Comparison of ENCODE assay signal across 18 cellular contexts in genomic region chr2:179454443-179455218, GRCh38.
DNase-seq lines count a peak whose midpoint lies in the region; ATAC-seq and TF ChIP-seq lines count a peak whose summit lies in the region.
"Had no signal": no experiment of that assay in that cellular context is flagged by ENCODE, and none has a peak within 500 bp of the region (broad histone marks: within the 10 kb centered on the region; RNA-seq: fewer than 3 reads in every experiment).

No MANE protein-coding gene starts in this region.

- TF ChIP-seq RAD21 in SK-N-SH (IDR thresholded peaks at IDR 0.05; ENCODE audit: low read length), result no peak

- peaks cover 25% of the 10 kb centered on the region for H3F3A ChIP-seq in GM23248 (ENCODE audit: insufficient read depth)
- H3F3A ChIP-seq in SK-N-SH (replicated peaks; ENCODE audit: insufficient read depth), result peaks cover 31% of the 10 kb centered on the region

- peak in 1 of 2 experiments; percentile 56; a peak in 1 of 4 replicates for TF ChIP-seq EP300 in SK-N-SH (IDR thresholded peaks at IDR 0.05; ENCODE audit: borderline replicate concordance in 1 of 2, low read depth in 1 of 2, low read length in 1 of 2)

- H3K9ac ChIP-seq in GM23248 (no peak overlapping the region), SK-N-SH (no peak overlapping the region), fibroblast of lung (ENCODE audit: insufficient read depth, low read length) (no peak overlapping the region), endodermal cell (ENCODE audit: extremely low read depth, low read length, poor library complexity, severe bottlenecking) (no peak overlapping the region)

- no peaks in the 10 kb centered on the region for H4K20me1 ChIP-seq in GM23248 (ENCODE audit: insufficient read depth)
- no peaks in the 10 kb centered on the region for H4K20me1 ChIP-seq in SK-N-SH (ENCODE audit: insufficient read depth)
- H4K20me1 ChIP-seq in fibroblast of lung (ENCODE audit: control insufficient read depth, extremely low read depth, insufficient read depth, low read length), result no peaks in the 10 kb centered on the region

- no peaks in the 10 kb centered on the region for H3K79me2 ChIP-seq in GM23248 (ENCODE audit: insufficient read depth)
- H3K79me2 ChIP-seq in SK-N-SH (ENCODE audit: insufficient read depth), result no peaks in the 10 kb centered on the region
- H3K79me2 ChIP-seq in fibroblast of lung (ENCODE audit: control insufficient read depth, insufficient read depth, low read length), result no peaks in the 10 kb centered on the region
- H3K79me2 ChIP-seq: hepatocyte had no signal

- peak overlapping the region; percentile 43 for H3K4me2 ChIP-seq in GM23248 (ENCODE audit: unreplicated experiment)
- peak overlapping the region; percentile 40 for H3K4me2 ChIP-seq in SK-N-SH
- peak overlapping the region; percentile 29 for H3K4me2 ChIP-seq in fibroblast of lung (ENCODE audit: extremely low read depth, insufficient read depth, low read length)
- H3K4me2 ChIP-seq: hepatocyte had no signal

- CTCF ChIA-PET in SK-N-SH (lab: Yijun Ruan, JAX), result interaction anchor here (0.7 kb wide), 1 partner anchor 14 kb away, joined by 4 read pairs; no protein-coding TSS in a partner anchor

- H3K27ac Mint-ChIP-seq in endodermal cell, result no peak overlapping the region
- H3K27ac Mint-ChIP-seq: activated CD4-positive, alpha-beta memory T cell treated with anti-CD3 and anti-CD28 coated beads for 36 hours; IgD-negative memory B cell; T-helper 17 cell had no signal

- H3K27ac ChIP-seq in GM23248 (peak overlapping the region; percentile 72), SK-N-SH (ENCODE audit: low read depth in 2 of 2, low read length in 1 of 2) (peak overlapping the region in 1 of 2 experiments; percentile 80; a peak in 3 of 4 replicates), fibroblast of lung (ENCODE audit: insufficient read depth, low read length) (peak overlapping the region; percentile 19), endodermal cell (ENCODE audit: low read depth, low read length) (no peak overlapping the region)
- H3K27ac ChIP-seq: hepatocyte, psoas muscle had no signal

- TF ChIP-seq CTCF in SK-N-SH (IDR thresholded peaks at IDR 0.05) (no peak), fibroblast of lung (conservative IDR thresholded peaks at IDR 0.05 in 1 of 2, IDR thresholded peaks at IDR 0.05 in 1 of 2; ENCODE audit: low read depth in 1 of 2, low read length in 2 of 2) (no peak), retinal pigment epithelial cell (conservative IDR thresholded peaks at IDR 0.05; ENCODE audit: low read depth, low read length) (no peak), endodermal cell (conservative IDR thresholded peaks at IDR 0.05) (no peak)

- peaks cover 27% of the 10 kb centered on the region for H3K4me1 ChIP-seq in GM23248 (ENCODE audit: insufficient read depth)
- peaks cover 0 to 11% of the 10 kb centered on the region in 2 experiments; a peak in 1 of 4 replicates for H3K4me1 ChIP-seq in SK-N-SH (ENCODE audit: control insufficient read depth in 1 of 2, insufficient read depth in 2 of 2, low read depth in 1 of 2, low read length in 1 of 2)
- H3K4me1 ChIP-seq in fibroblast of lung (ENCODE audit: control insufficient read depth, extremely low read depth, insufficient read depth, low read length), result peaks cover 4% of the 10 kb centered on the region
- H3K4me1 ChIP-seq in endodermal cell (ENCODE audit: control insufficient read depth, insufficient read depth, low read length), result no peaks in the 10 kb centered on the region
- H3K4me1 ChIP-seq: psoas muscle had no signal

- H3K4me3 Mint-ChIP-seq in endodermal cell, result no peak overlapping the region
- H3K4me3 Mint-ChIP-seq: activated CD4-positive, alpha-beta memory T cell treated with anti-CD3 and anti-CD28 coated beads for 36 hours; IgD-negative memory B cell; T-helper 17 cell had no signal

- H3K4me3 ChIP-seq in GM23248 (peak overlapping the region; percentile 2; the same call in 1 of the 2 replicates), SK-N-SH (ENCODE audit: low read depth in 2 of 2, low read length in 1 of 2) (no peak overlapping the region), fibroblast of lung (replicated peaks in 1 of 4; ENCODE audit: control extremely low read depth in 1 of 4, insufficient read depth in 1 of 4, low read depth in 3 of 4, low read length in 4 of 4) (no peak overlapping the region), retinal pigment epithelial cell (ENCODE audit: low read length) (no peak overlapping the region), endodermal cell (ENCODE audit: low read length) (no peak overlapping the region)
- H3K4me3 ChIP-seq: hepatocyte, psoas muscle had no signal

- no peaks in the 10 kb centered on the region for H3K27me3 ChIP-seq in GM23248 (replicated peaks; ENCODE audit: insufficient read depth)
- H3K27me3 ChIP-seq in SK-N-SH (ENCODE audit: insufficient read depth), result no peaks in the 10 kb centered on the region
- H3K27me3 ChIP-seq in fibroblast of lung (ENCODE audit: control insufficient read depth, insufficient read depth, low read length), result no peaks in the 10 kb centered on the region
- H3K27me3 ChIP-seq in endodermal cell (ENCODE audit: control insufficient read depth, insufficient read depth, low read length, poor library complexity, severe bottlenecking), result no peaks in the 10 kb centered on the region
- H3K27me3 ChIP-seq: hepatocyte had no signal

- POLR2A ChIA-PET in SK-N-SH (lab: Yijun Ruan, JAX), result no interaction called here

- peaks cover 40% of the 10 kb centered on the region for H3K9me3 Mint-ChIP-seq in endodermal cell

- ATAC-seq in GM21390 (IDR thresholded peaks at IDR 0.05; ENCODE audit: unreplicated experiment) (no peak), HG03442 (IDR thresholded peaks at IDR 0.05; ENCODE audit: unreplicated experiment) (no peak), GM19324 (IDR thresholded peaks at IDR 0.05; ENCODE audit: low FRiP score, unreplicated experiment) (no peak)
- ATAC-seq: T-helper 17 cell had no signal

- H3K36me3 ChIP-seq in GM23248 (ENCODE audit: low read depth) (no peaks in the 10 kb centered on the region), SK-N-SH (replicated peaks in 1 of 2; ENCODE audit: control insufficient read depth in 1 of 2, insufficient read depth in 2 of 2, low read length in 1 of 2) (no peaks in the 10 kb centered on the region), fibroblast of lung (ENCODE audit: control insufficient read depth, insufficient read depth, low read length) (no peaks in the 10 kb centered on the region), endodermal cell (ENCODE audit: control insufficient read depth, insufficient read depth, low read length) (no peaks in the 10 kb centered on the region)

- H3K4me1 Mint-ChIP-seq in endodermal cell, result no peaks in the 10 kb centered on the region
- H3K4me1 Mint-ChIP-seq: IgD-negative memory B cell, T-helper 17 cell had no signal

- H2AFZ ChIP-seq in GM23248 (no peak overlapping the region), SK-N-SH (ENCODE audit: low read depth) (peak overlapping the region; percentile 37; the same call in 1 of the 2 replicates), fibroblast of lung (ENCODE audit: low read length) (no peak overlapping the region)
- H2AFZ ChIP-seq: hepatocyte had no signal

- peak; percentile 90 for DNase-seq in GM23248
- DNase-seq in SK-N-SH, result no peak
- peak; percentile 94 to 97 for DNase-seq in fibroblast of lung (ENCODE audit: low read depth in 2 of 2)
- peak; percentile 71 for DNase-seq in retinal pigment epithelial cell (ENCODE audit: low read depth)
- no peak for DNase-seq in endodermal cell
- DNase-seq: activated CD4-positive, alpha-beta memory T cell treated with anti-CD3 and anti-CD28 coated beads for 36 hours; activated naive CD4-positive, alpha-beta T cell treated with Interleukin-2 at 50 U/mL for 16 hours; cortex of kidney; DMS79; midbrain; NCI-H2081 treated with DMSO at 0.1 percent for 48 hours; psoas muscle; T-helper 17 cell had no signal

- in situ Hi-C loops in GM23248 (cut with MboI), result no loop called here

- H3K9me3 ChIP-seq in GM23248 (ENCODE audit: low read depth) (no peaks in the 10 kb centered on the region), SK-N-SH (no peaks in the 10 kb centered on the region), fibroblast of lung (ENCODE audit: control insufficient read depth, insufficient read depth, low read depth, low read length) (no peaks in the 10 kb centered on the region), endodermal cell (ENCODE audit: control insufficient read depth, low read length) (peaks cover 38% of the 10 kb centered on the region)

- peaks cover 18% of the 10 kb centered on the region for H3K36me3 Mint-ChIP-seq in endodermal cell (ENCODE audit: low read depth)
- H3K36me3 Mint-ChIP-seq: activated CD4-positive, alpha-beta memory T cell treated with anti-CD3 and anti-CD28 coated beads for 36 hours had no signal

- H3K9me2 ChIP-seq in GM23248 (ENCODE audit: insufficient read depth) (no peaks in the 10 kb centered on the region), SK-N-SH (no peaks in the 10 kb centered on the region)

- H3K27me3 Mint-ChIP-seq in endodermal cell (ENCODE audit: insufficient read depth), result no peaks in the 10 kb centered on the region
- H3K27me3 Mint-ChIP-seq: activated CD4-positive, alpha-beta memory T cell treated with anti-CD3 and anti-CD28 coated beads for 36 hours; T-helper 17 cell had no signal

TF ChIP-seq in SK-N-SH, 30 proteins besides CTCF, POLR2A, EP300 and RAD21 (continues in another document):
- TF ChIP-seq USF2 (IDR thresholded peaks at IDR 0.05; ENCODE audit: borderline replicate concordance, low read depth, low read length) (no peak), IRF3 (IDR thresholded peaks at IDR 0.05; ENCODE audit: low read depth, low read length) (no peak), TEAD4 (IDR thresholded peaks at IDR 0.05; ENCODE audit: borderline replicate concordance, insufficient read depth) (peak; percentile 60; the same call in 1 of the 2 replicates), FOXM1 (IDR thresholded peaks at IDR 0.05; ENCODE audit: low read depth) (peak; percentile 35; the same call in 1 of the 2 replicates), POLR2AphosphoS5 (IDR thresholded peaks at IDR 0.05; ENCODE audit: low read depth, low read length) (peak; percentile 41; the same call in 1 of the 2 replicates)

Comparison
In these comparisons a context has a peak if more than half of its experiments do, and no peak if none do; other contexts are left out.
1. DNase-seq: peak in GM23248 (single experiment), fibroblast of lung (2 of 2) and retinal pigment epithelial cell (single experiment); none in SK-N-SH (single experiment) and endodermal cell (single experiment).
2. Peak in every context shown above with its lines, with median percentiles within 50 percentile points of each other: H3K4me2 ChIP-seq.